23 cellular contexts compared by ENCODE assay signal in the genomic region with DNA sequence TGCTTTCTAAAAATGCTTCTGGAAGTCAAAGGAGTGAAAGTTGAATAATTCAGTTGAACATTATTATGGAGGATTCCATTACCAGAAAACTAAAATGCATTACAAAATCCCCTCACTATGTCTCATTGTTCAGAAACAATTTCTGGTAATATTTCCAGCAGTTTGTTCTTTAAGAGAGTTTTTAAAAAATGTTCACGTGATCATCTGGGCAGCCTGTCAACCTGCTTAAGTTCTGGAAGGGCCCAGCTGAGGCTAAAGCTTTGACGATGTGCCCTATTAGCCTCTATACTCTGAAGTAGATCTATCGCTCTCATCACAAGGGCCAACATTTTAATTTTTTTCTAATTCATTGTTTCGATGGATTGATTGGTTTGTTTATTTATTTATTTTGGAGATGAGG.
DNase-seq lines count a peak whose midpoint lies in the region; ATAC-seq and TF ChIP-seq lines count a peak whose summit lies in the region.
"Had no signal": no experiment of that assay in that cellular context is flagged by ENCODE, and none has a peak within 500 bp of the region (broad histone marks: within the 10 kb centered on the region; RNA-seq: fewer than 3 reads in every experiment).

No MANE protein-coding gene starts in this region.

- peaks cover 0 to 13% (median 0%) of the 10 kb centered on the region in 11 experiments; a peak in 7 of 22 replicates for H3K9me3 ChIP-seq in BLaER1 treated with 17β-estradiol and CSF1 and Interleukin-3, amounts not matched to agents 10 nM and 100 nM (replicated peaks in 1 of 11)
- H3K9me3 ChIP-seq in esophagus muscularis mucosa, result no peaks in the 10 kb centered on the region
- no peaks in the 10 kb centered on the region for H3K9me3 ChIP-seq in testis
- H3K9me3 ChIP-seq in prostate gland, result no peaks in the 10 kb centered on the region
- H3K9me3 ChIP-seq in naive thymus-derived CD4-positive, alpha-beta T cell (ENCODE audit: control insufficient read depth in 2 of 3, low read length in 3 of 3), result no peaks in the 10 kb centered on the region
- H3K9me3 ChIP-seq: SJSA1 had no signal

- no peaks in the 10 kb centered on the region for H3K27me3 Mint-ChIP-seq in nephron (ENCODE audit: low read depth)
- H3K27me3 Mint-ChIP-seq in naive thymus-derived CD4-positive, alpha-beta T cell, result no peaks in the 10 kb centered on the region
- H3K27me3 Mint-ChIP-seq: CD8-positive, alpha-beta memory T cell had no signal

- H3K27me3 ChIP-seq in BLaER1 treated with 17β-estradiol and CSF1 and Interleukin-3, amounts not matched to agents 10 nM and 100 nM, result no peaks in the 10 kb centered on the region
- H3K27me3 ChIP-seq in esophagus muscularis mucosa (no peaks in the 10 kb centered on the region), testis (no peaks in the 10 kb centered on the region), prostate gland (replicated peaks; ENCODE audit: insufficient read depth) (no peaks in the 10 kb centered on the region)
- H3K27me3 ChIP-seq in naive thymus-derived CD4-positive, alpha-beta T cell (ENCODE audit: control insufficient read depth in 2 of 2, insufficient read depth in 2 of 2, low read length in 2 of 2), result no peaks in the 10 kb centered on the region
- H3K27me3 ChIP-seq: SJSA1 had no signal

- no peak overlapping the region for H3K9ac ChIP-seq in BLaER1 treated with 17β-estradiol and CSF1 and Interleukin-3, amounts not matched to agents 10 nM and 100 nM

- peaks cover 43 to 92% (median 70%) of the 10 kb centered on the region in 10 experiments for H3K4me1 ChIP-seq in BLaER1 treated with 17β-estradiol and CSF1 and Interleukin-3, amounts not matched to agents 10 nM and 100 nM
- H3K4me1 ChIP-seq in esophagus muscularis mucosa, result peaks cover 39 to 71% (median 68%) of the 10 kb centered on the region in 4 donors
- H3K4me1 ChIP-seq in testis, result no peaks in the 10 kb centered on the region
- H3K4me1 ChIP-seq in prostate gland (replicated peaks), result no peaks in the 10 kb centered on the region
- H3K4me1 ChIP-seq in naive thymus-derived CD4-positive, alpha-beta T cell (ENCODE audit: control insufficient read depth in 2 of 2, insufficient read depth in 2 of 2, low read length in 2 of 2), result peaks cover 0 to 31% of the 10 kb centered on the region in 2 donors

- H3K36me3 ChIP-seq in BLaER1 treated with 17β-estradiol and CSF1 and Interleukin-3, amounts not matched to agents 10 nM and 100 nM, result peaks cover 0 to 33% (median 26%) of the 10 kb centered on the region in 11 experiments; a peak in 14 of 22 replicates
- H3K36me3 ChIP-seq in esophagus muscularis mucosa, result no peaks in the 10 kb centered on the region
- H3K36me3 ChIP-seq in testis (ENCODE audit: low read depth, missing control alignments), result no peaks in the 10 kb centered on the region
- H3K36me3 ChIP-seq in prostate gland, result no peaks in the 10 kb centered on the region
- H3K36me3 ChIP-seq in naive thymus-derived CD4-positive, alpha-beta T cell (ENCODE audit: control insufficient read depth in 2 of 3, insufficient read depth in 3 of 3, low read length in 3 of 3), result no peaks in the 10 kb centered on the region
- H3K36me3 ChIP-seq: SJSA1 had no signal

- no peak overlapping the region for H3K4me3 Mint-ChIP-seq in nephron
- H3K4me3 Mint-ChIP-seq in naive thymus-derived CD4-positive, alpha-beta T cell, result no peak overlapping the region
- H3K4me3 Mint-ChIP-seq: CD8-positive, alpha-beta memory T cell had no signal

- CTCF ChIA-PET in naive thymus-derived CD4-positive, alpha-beta T cell (lab: Charles Lee), result interaction anchor here (0.5 to 0.6 kb wide), 2 partner anchors 192 to 270 kb away, joined by 3 read pairs; no protein-coding TSS in a partner anchor

- H4K20me1 ChIP-seq in BLaER1 treated with 17β-estradiol and CSF1 and Interleukin-3, amounts not matched to agents 10 nM and 100 nM, result peaks cover 0 to 78% (median 31%) of the 10 kb centered on the region in 11 experiments; a peak in 15 of 22 replicates

- POLR2A ChIA-PET in naive thymus-derived CD4-positive, alpha-beta T cell (lab: Charles Lee), result interaction anchor here (0.5 to 1.1 kb wide), 3 partner anchors 207 to 1696 kb away, joined by 3 to 5 read pairs (median 4); no protein-coding TSS in a partner anchor

- TF ChIP-seq POLR2A in esophagus muscularis mucosa (IDR thresholded peaks at IDR 0.05; ENCODE audit: low read depth) (no peak), testis (IDR thresholded peaks at IDR 0.05) (no peak), prostate gland (IDR thresholded peaks at IDR 0.05) (no peak), erythroblast (IDR thresholded peaks at IDR 0.05; ENCODE audit: low read length) (no peak)

- H3K4me3 ChIP-seq in BLaER1 treated with 17β-estradiol and CSF1 and Interleukin-3, amounts not matched to agents 10 nM and 100 nM, result no peak overlapping the region
- H3K4me3 ChIP-seq in esophagus muscularis mucosa, result no peak overlapping the region
- no peak overlapping the region for H3K4me3 ChIP-seq in testis
- H3K4me3 ChIP-seq in prostate gland, result no peak overlapping the region
- no peak overlapping the region for H3K4me3 ChIP-seq in naive thymus-derived CD4-positive, alpha-beta T cell (ENCODE audit: low read length)
- H3K4me3 ChIP-seq: PC-9, SJSA1 had no signal

- no peaks in the 10 kb centered on the region for H3K9me3 Mint-ChIP-seq in nephron
- H3K9me3 Mint-ChIP-seq in naive thymus-derived CD4-positive, alpha-beta T cell, result no peaks in the 10 kb centered on the region
- H3K9me3 Mint-ChIP-seq: CD8-positive, alpha-beta memory T cell had no signal

- TF ChIP-seq CTCF in esophagus muscularis mucosa (IDR thresholded peaks at IDR 0.05), result no peak
- no peak for TF ChIP-seq CTCF in nephron (IDR thresholded peaks at IDR 0.05; ENCODE audit: unreplicated experiment in 3 of 3)
- no peak for TF ChIP-seq CTCF in testis (IDR thresholded peaks at IDR 0.05)
- no peak for TF ChIP-seq CTCF in prostate gland (IDR thresholded peaks at IDR 0.05)

- no peak overlapping the region for H3K27ac ChIP-seq in BLaER1 treated with 17β-estradiol and CSF1 and Interleukin-3, amounts not matched to agents 10 nM and 100 nM
- peak overlapping the region in 3 of 4 donors; percentile 14 to 36 (median 24) for H3K27ac ChIP-seq in esophagus muscularis mucosa (replicated peaks in 1 of 4)
- H3K27ac ChIP-seq in testis, result no peak overlapping the region
- H3K27ac ChIP-seq in prostate gland, result no peak overlapping the region
- H3K27ac ChIP-seq in naive thymus-derived CD4-positive, alpha-beta T cell (ENCODE audit: low read depth, low read length), result no peak overlapping the region
- H3K27ac ChIP-seq: C4-2B, PC-9, SJSA1 had no signal

- WGBS in esophagus muscularis mucosa, result 61% methylated on average over 4 of the region's 4 CpGs
- WGBS in testis, 2 donors, result 55 to 56% methylated on average over 4 of the region's 4 CpGs
- WGBS in prostate gland, result 80% methylated on average over 4 of the region's 4 CpGs

- no peak for ATAC-seq in naive thymus-derived CD4-positive, alpha-beta T cell
- ATAC-seq: Right ventricle myocardium inferior had no signal

- DNase-seq in esophagus muscularis mucosa (ENCODE audit: extremely low spot score) (no peak), testis (peak; percentile 36), prostate gland (ENCODE audit: low spot score) (no peak), NCI-H1417 (lab: John Stamatoyannopoulos, UW) (no peak), erythroblast (lab: John Stamatoyannopoulos, UW) (no peak)
- no peak for DNase-seq in naive thymus-derived CD4-positive, alpha-beta T cell
- DNase-seq: CD8-positive, alpha-beta memory T cell; DMS 273 treated with DMSO at 0.1 percent for 48 hours; DMS79; GF-D8; HCEC 1CT; KBM-7; MM.1S; NCI-H1694; NCI-H2171 treated with DMSO at 0.1 percent for 48 hours; NCI-H345; NCI-H524 treated with DMSO at 0.1 percent for 48 hours; PC-9 had no signal

- H3K4me2 ChIP-seq in BLaER1 treated with 17β-estradiol and CSF1 and Interleukin-3, amounts not matched to agents 10 nM and 100 nM, result peak overlapping the region in 7 of 11 experiments; percentile 2 to 62 (median 44); a peak in 10 of 22 replicates
- H3K4me2 ChIP-seq: PC-9 had no signal

- peaks cover 59% of the 10 kb centered on the region for H3K4me1 Mint-ChIP-seq in nephron
- peaks cover 20 to 58% (median 50%) of the 10 kb centered on the region in 7 donors for H3K4me1 Mint-ChIP-seq in naive thymus-derived CD4-positive, alpha-beta T cell

- intact Hi-C loops in esophagus muscularis mucosa (cut with DNase I) (no loop called here), testis (cut with DNase I; ENCODE audit: low total_unique reads) (no loop called here), prostate gland (cut with DNase I) (no loop called here)
- intact Hi-C loops in naive thymus-derived CD4-positive, alpha-beta T cell (cut with micrococcal nuclease), result no loop called here

- no peak for TF ChIP-seq EP300 in esophagus muscularis mucosa (IDR thresholded peaks at IDR 0.05)

- no peaks in the 10 kb centered on the region for H3K36me3 Mint-ChIP-seq in nephron (ENCODE audit: low read depth)
- H3K36me3 Mint-ChIP-seq in naive thymus-derived CD4-positive, alpha-beta T cell, result peaks cover 0 to 17% (median 0%) of the 10 kb centered on the region in 5 donors

- peak overlapping the region in 2 of 3 experiments; percentile 30 to 92 for H3K27ac Mint-ChIP-seq in nephron
- H3K27ac Mint-ChIP-seq in naive thymus-derived CD4-positive, alpha-beta T cell, result peak overlapping the region in 4 of 9 donors; percentile 6 to 85 (median 60)
- H3K27ac Mint-ChIP-seq: CD8-positive, alpha-beta memory T cell had no signal

Comparison
In these comparisons a context has a peak if more than half of its experiments do, and no peak if none do; other contexts are left out.
1. H3K27ac ChIP-seq: peak in esophagus muscularis mucosa (3 of 4); none in BLaER1 treated with 17β-estradiol and CSF1 and Interleukin-3, amounts not matched to agents 10 nM and 100 nM (0 of 11), testis (0 of 2), prostate gland (0 of 2) and naive thymus-derived CD4-positive, alpha-beta T cell (single experiment).